Comparison of ENCODE assay signal across 9 cellular contexts in genomic region chr7:144309702-144310101, GRCh38. TPM values are rescaled to one million over a fixed set of nuclear protein-coding genes. Genes with fewer than 3 reads are reported as not detected.
DNase-seq lines count a peak whose midpoint lies in the region; ATAC-seq, FAIRE-seq and TF ChIP-seq lines count a peak whose summit lies in the region.
"Not testable (repeated sequence)": the region's sequence is repeated elsewhere in the genome, so short reads cannot be mapped to it uniquely, and the experiment has no call there.
"Had no signal": no experiment of that assay in that cellular context is flagged by ENCODE, and none has a peak within 500 bp of the region (broad histone marks: within the 10 kb centered on the region; RNA-seq: fewer than 3 reads in every experiment).

No MANE protein-coding gene starts in this region.

- not testable (repeated sequence) for DNase-seq in GM12891 (ENCODE audit: insufficient read length, low spot score); GM23338 (ENCODE audit: low spot score); sciatic nerve (ENCODE audit: low spot score)
- peak; percentile 41 for DNase-seq in activated CD4-positive, alpha-beta T cell treated with anti-CD3 and anti-CD28 coated beads, Interleukin-2, amount 10 ng/mL, durations not matched to agents 24 days and 14 days
- peak; percentile 14 for DNase-seq in Right ventricle myocardium superior

- not testable (repeated sequence) for H3K27me3 Mint-ChIP-seq in GM23338 (ENCODE audit: insufficient read depth, low read depth, poor library complexity); activated CD4-positive, alpha-beta T cell treated with anti-CD3 and anti-CD28 coated beads, Interleukin-2, amount 10 ng/mL, durations not matched to agents 24 days and 14 days

- intact Hi-C loops in activated CD4-positive, alpha-beta T cell treated with anti-CD3 and anti-CD28 coated beads, Interleukin-2, amount 10 ng/mL, durations not matched to agents 24 days and 14 days (cut with micrococcal nuclease); Right ventricle myocardium superior (cut with DNase I); sciatic nerve (cut with DNase I): not testable (repeated sequence)

- not testable (repeated sequence) for H3K27ac ChIP-seq in GM23338 (ENCODE audit: low read depth)

- ATAC-seq in GM23338, result peak; percentile 64; the same call in 2 of the 3 replicates
- ATAC-seq in Right ventricle myocardium superior (ENCODE audit: poor library complexity), result not testable (repeated sequence)
- ATAC-seq in sciatic nerve, result peak; percentile 27

- H3K4me1 ChIP-seq in GM23338 (ENCODE audit: insufficient read depth), result not testable (repeated sequence)

- not testable (repeated sequence) for H3K4me3 Mint-ChIP-seq in GM23338; activated CD4-positive, alpha-beta T cell treated with anti-CD3 and anti-CD28 coated beads, Interleukin-2, amount 10 ng/mL, durations not matched to agents 24 days and 14 days

- not testable (repeated sequence) for TF ChIP-seq POLR2A in GM12891 (IDR thresholded peaks at IDR 0.05; ENCODE audit: low read depth, low read length)

- TF ChIP-seq CTCF in GM23338 (conservative IDR thresholded peaks at IDR 0.05; ENCODE audit: low read depth in 2 of 2), result not testable (repeated sequence)

- H3K9me2 ChIP-seq in GM23338 (ENCODE audit: insufficient read depth), result not testable (repeated sequence)

- H3K36me3 Mint-ChIP-seq in GM23338 (ENCODE audit: low read depth); activated CD4-positive, alpha-beta T cell treated with anti-CD3 and anti-CD28 coated beads, Interleukin-2, amount 10 ng/mL, durations not matched to agents 24 days and 14 days (ENCODE audit: low read depth): not testable (repeated sequence)

- H3K36me3 ChIP-seq in GM23338 (ENCODE audit: insufficient read depth), result not testable (repeated sequence)

- not testable (repeated sequence) for H3K27ac Mint-ChIP-seq in GM23338; activated CD4-positive, alpha-beta T cell treated with anti-CD3 and anti-CD28 coated beads, Interleukin-2, amount 10 ng/mL, durations not matched to agents 24 days and 14 days

- not testable (repeated sequence) for H4K20me1 ChIP-seq in GM23338 (replicated peaks; ENCODE audit: insufficient read depth)

- H3K4me3 ChIP-seq in GM23338, result not testable (repeated sequence)

- H3K79me2 ChIP-seq in GM23338 (replicated peaks; ENCODE audit: insufficient read depth), result not testable (repeated sequence)

- H3K27me3 ChIP-seq in GM23338 (ENCODE audit: insufficient read depth), result not testable (repeated sequence)

- not testable (repeated sequence) for H3F3A ChIP-seq in GM23338 (replicated peaks; ENCODE audit: low read depth)

- FAIRE-seq in GM12891 (lab: Jason Lieb, UNC), result peak; percentile 86

- not testable (repeated sequence) for H3K4me2 ChIP-seq in GM23338

- not testable (repeated sequence) for H2AFZ ChIP-seq in GM23338

- not testable (repeated sequence) for H3K4me1 Mint-ChIP-seq in GM23338; activated CD4-positive, alpha-beta T cell treated with anti-CD3 and anti-CD28 coated beads, Interleukin-2, amount 10 ng/mL, durations not matched to agents 24 days and 14 days

- H3K9me3 Mint-ChIP-seq in GM23338; activated CD4-positive, alpha-beta T cell treated with anti-CD3 and anti-CD28 coated beads, Interleukin-2, amount 10 ng/mL, durations not matched to agents 24 days and 14 days: not testable (repeated sequence)

RNA-seq across cellular contexts. Expression of gene OR2A1, which starts 2.5 kb away (rescaled TPM):
- polyA plus RNA-seq in GM12891 (2012; ENCODE audit: low read depth, missing spikeins), result 0.39 TPM
- 0.10 TPM in 1 of 2 replicates, not detected in the other for total RNA-seq in GM23338 (2014; rRNA removed; shearing (Covaris generic))
- polyA plus RNA-seq in GM23338 (2016; fragmentation: Nextera tagmentation; extraction: Ambion mirVana), result 1.2 and 1.6 TPM in 2 replicates
- not detected in 2 replicates for total RNA-seq in activated CD4-positive, alpha-beta T cell treated with anti-CD3 and anti-CD28 coated beads, Interleukin-2, amount 10 ng/mL, durations not matched to agents 24 days and 14 days
- total RNA-seq in Right ventricle myocardium superior (not detected), sciatic nerve (0.22 TPM)
- total RNA-seq: B cell; Caco-2; Calu3; CD8-positive, alpha-beta T cell had no signal

RNA-seq across cellular contexts. Expression of gene CTAGE8, which starts 40.6 kb away (rescaled TPM):
- polyA plus RNA-seq in GM12891 (2012; ENCODE audit: low read depth, missing spikeins), result 0.31 TPM
- total RNA-seq in GM23338 (2014; rRNA removed; shearing (Covaris generic)), result 0.52 and 1.4 TPM in 2 replicates
- 1.3 and 3.1 TPM in 2 replicates for polyA plus RNA-seq in GM23338 (2016; fragmentation: Nextera tagmentation; extraction: Ambion mirVana)
- 0.99 and 2.0 TPM in 2 replicates for total RNA-seq in activated CD4-positive, alpha-beta T cell treated with anti-CD3 and anti-CD28 coated beads, Interleukin-2, amount 10 ng/mL, durations not matched to agents 24 days and 14 days
- total RNA-seq in Right ventricle myocardium superior (0.32 TPM), sciatic nerve (1.2 TPM)

RNA-seq across cellular contexts. Expression of gene OR2A7, which starts 45.1 kb away (rescaled TPM):
- polyA plus RNA-seq in GM12891 (2012; ENCODE audit: low read depth, missing spikeins), result 0.51 TPM
- total RNA-seq in GM23338 (2014; rRNA removed; shearing (Covaris generic)), result 1.6 and 2.2 TPM in 2 replicates
- polyA plus RNA-seq in GM23338 (2016; fragmentation: Nextera tagmentation; extraction: Ambion mirVana), result 1.7 and 3.2 TPM in 2 replicates
- total RNA-seq in activated CD4-positive, alpha-beta T cell treated with anti-CD3 and anti-CD28 coated beads, Interleukin-2, amount 10 ng/mL, durations not matched to agents 24 days and 14 days, result 2.0 and 2.1 TPM in 2 replicates
- 0.51 TPM for total RNA-seq in Right ventricle myocardium superior
- total RNA-seq in sciatic nerve, result 3.7 TPM

RNA-seq across cellular contexts. Expression of gene ARHGEF5, which starts 45.5 kb away (rescaled TPM):
- polyA plus RNA-seq in GM12891 (2012; ENCODE audit: low read depth, missing spikeins), result 4.8 TPM
- total RNA-seq in GM23338 (2014; rRNA removed; shearing (Covaris generic)), result 27.1 and 27.3 TPM in 2 replicates
- polyA plus RNA-seq in GM23338 (2016; fragmentation: Nextera tagmentation; extraction: Ambion mirVana), result 10.2 TPM in 2 replicates
- 8.7 and 9.4 TPM in 2 replicates for total RNA-seq in activated CD4-positive, alpha-beta T cell treated with anti-CD3 and anti-CD28 coated beads, Interleukin-2, amount 10 ng/mL, durations not matched to agents 24 days and 14 days
- total RNA-seq in Right ventricle myocardium superior, result 1.6 TPM
- total RNA-seq in sciatic nerve, result 12.8 TPM
